19 cellular contexts compared by ENCODE assay signal in genomic region chr2:16026816-16027501, GRCh38.
"Had no signal": no experiment of that assay in that cellular context is flagged by ENCODE, and none has a peak within 500 bp of the region (broad histone marks: within the 10 kb centered on the region; RNA-seq: fewer than 3 reads in every experiment).

No MANE protein-coding gene starts in this region.

- H3K27me3 ChIP-seq: colonic mucosa, gastrocnemius medialis, left lung, right atrium auricular region, stomach, thyroid gland had no signal

- FAIRE-seq: kidney had no signal

- H3K9me3 ChIP-seq: colonic mucosa, gastrocnemius medialis, left lung, prostate gland, right atrium auricular region, stomach, thyroid gland had no signal

- DNase-seq: colonic mucosa; effector CD8-positive, alpha-beta T cell; endodermal cell; foreskin fibroblast; gastrocnemius medialis; kidney; left lung; mesenchymal stem cell; midbrain; naive thymus-derived CD4-positive, alpha-beta T cell; nucleus accumbens; stimulated activated CD4-positive, alpha-beta T cell treated with anti-CD3 and anti-CD28 coated beads, Interleukin-2, amount 100 ng/mL, for 24 hours; stimulated activated CD4-positive, alpha-beta T cell treated with anti-CD3 and anti-CD28 coated beads, Interleukin-4, amount 100 ng/mL, for 24 hours; stimulated activated naive CD4-positive, alpha-beta T cell treated with Interleukin-2 at 50 U/mL for 16 hours; stomach had no signal

- H3K4me1 ChIP-seq: colonic mucosa, gastrocnemius medialis, prostate gland, right atrium auricular region had no signal

- H3K36me3 ChIP-seq: colonic mucosa, gastrocnemius medialis, left lung, prostate gland, right atrium auricular region, stomach, thyroid gland had no signal

- H3K27ac ChIP-seq: colonic mucosa, epithelial cell of prostate, gastrocnemius medialis, left lung, prostate gland, right atrium auricular region, stomach, thyroid gland had no signal

- H3K4me3 ChIP-seq: colonic mucosa, gastrocnemius medialis, left lung, prostate gland, right atrium auricular region, stomach, thyroid gland had no signal
